ENCODE assay signal across 1 cellular context in genomic region chr1:168476588-168477379, GRCh38.
TF ChIP-seq lines count a peak whose summit lies in the region.

No MANE protein-coding gene starts in this region.

TF ChIP-seq in GM12878, 131 proteins besides CTCF, POLR2A, EP300 and RAD21 (continued from another document):
- TF ChIP-seq, protein P1, sequence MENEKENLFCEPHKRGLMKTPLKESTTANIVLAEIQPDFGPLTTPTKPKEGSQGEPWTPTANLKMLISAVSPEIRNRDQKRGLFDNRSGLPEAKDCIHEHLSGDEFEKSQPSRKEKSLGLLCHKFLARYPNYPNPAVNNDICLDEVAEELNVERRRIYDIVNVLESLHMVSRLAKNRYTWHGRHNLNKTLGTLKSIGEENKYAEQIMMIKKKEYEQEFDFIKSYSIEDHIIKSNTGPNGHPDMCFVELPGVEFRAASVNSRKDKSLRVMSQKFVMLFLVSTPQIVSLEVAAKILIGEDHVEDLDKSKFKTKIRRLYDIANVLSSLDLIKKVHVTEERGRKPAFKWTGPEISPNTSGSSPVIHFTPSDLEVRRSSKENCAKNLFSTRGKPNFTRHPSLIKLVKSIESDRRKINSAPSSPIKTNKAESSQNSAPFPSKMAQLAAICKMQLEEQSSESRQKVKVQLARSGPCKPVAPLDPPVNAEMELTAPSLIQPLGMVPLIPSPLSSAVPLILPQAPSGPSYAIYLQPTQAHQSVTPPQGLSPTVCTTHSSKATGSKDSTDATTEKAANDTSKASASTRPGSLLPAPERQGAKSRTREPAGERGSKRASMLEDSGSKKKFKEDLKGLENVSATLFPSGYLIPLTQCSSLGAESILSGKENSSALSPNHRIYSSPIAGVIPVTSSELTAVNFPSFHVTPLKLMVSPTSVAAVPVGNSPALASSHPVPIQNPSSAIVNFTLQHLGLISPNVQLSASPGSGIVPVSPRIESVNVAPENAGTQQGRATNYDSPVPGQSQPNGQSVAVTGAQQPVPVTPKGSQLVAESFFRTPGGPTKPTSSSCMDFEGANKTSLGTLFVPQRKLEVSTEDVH (IDR thresholded peaks at IDR 0.05; ENCODE audit: low read depth, partially characterized antibody): no peak
TF ChIP-seq in GM12878: peak in this region for 1.
